In genomic region chr6:44022671-44023352, GRCh38 we compare ENCODE assay signal across 23 cellular contexts.
DNase-seq lines count a peak whose midpoint lies in the region; ATAC-seq, FAIRE-seq and TF ChIP-seq lines count a peak whose summit lies in the region.
"Had no signal": no experiment of that assay in that cellular context is flagged by ENCODE, and none has a peak within 500 bp of the region (broad histone marks: within the 10 kb centered on the region; RNA-seq: fewer than 3 reads in every experiment).

No MANE protein-coding gene starts in this region.

- no peak for DNase-seq in A549 (ENCODE audit: low read depth in 1 of 2, low spot score in 1 of 2)
- DNase-seq in CD14-positive monocyte (ENCODE audit: low spot score) = no peak
- DNase-seq in endodermal cell = peak; percentile 37
- peak; percentile 19 for DNase-seq in omental fat pad (ENCODE audit: low spot score)
- no peak for DNase-seq in NK-92 treated with Interleukin-12 subunit alpha and Interleukin-12 subunit beta, amount 100 ng/mL, for 24 hours (lab: John Stamatoyannopoulos, UW)
- DNase-seq in activated gamma-delta T cell (lab: John Stamatoyannopoulos, UW) = no peak
- no peak for DNase-seq in activated CD4-positive, alpha-beta memory T cell treated with anti-CD3 and anti-CD28 coated beads, Interleukin-2, amount 10 ng/mL, durations not matched to agents 7 days and 5 days
- DNase-seq: activated CD4-positive, alpha-beta T cell treated with anti-CD3 and anti-CD28 coated beads, Interleukin-2, amount 10 ng/mL, durations not matched to agents 7 days and 5 days; adrenal gland; CD4-positive, alpha-beta T cell; colonic mucosa; H7; Karpas-422; kidney glomerular epithelial cell; NCI-H1694 treated with DMSO at 0.1 percent for 48 hours; NCI-H69; occipital lobe; small intestine; T-helper 2 cell; testis had no signal

- H3K27ac ChIP-seq in A549 = peak overlapping the region; percentile 13 to 81; a peak in 5 of 6 replicates
- no peak overlapping the region for H3K27ac ChIP-seq in endodermal cell (ENCODE audit: low read depth, low read length)
- H3K27ac ChIP-seq: adrenal gland, colonic mucosa, SK-N-MC, testis, VCaP had no signal

- H3K4me3 ChIP-seq in A549 (no peak overlapping the region), endodermal cell (ENCODE audit: low read length) (no peak overlapping the region)
- H3K4me3 ChIP-seq: adrenal gland, colonic mucosa, SK-N-MC, testis had no signal

- no peak for TF ChIP-seq EP300 in A549 (IDR thresholded peaks at IDR 0.05)

- no peaks in the 10 kb centered on the region for H3K36me3 ChIP-seq in endodermal cell (ENCODE audit: control insufficient read depth, insufficient read depth, low read length)
- H3K36me3 ChIP-seq: adrenal gland, colonic mucosa had no signal

- no peak overlapping the region for H3K9ac ChIP-seq in endodermal cell (ENCODE audit: extremely low read depth, low read length, poor library complexity, severe bottlenecking)

- WGBS in A549 (ENCODE audit: missing lambda C conversion rate) = 83% methylated on average over 14 of the region's 14 CpGs
- 92% methylated on average over 4 to 14 of the region's 14 CpGs for WGBS in endodermal cell (ENCODE audit: insufficient coverage in 1 of 2, insufficient read length in 1 of 2), 2 experiments

- H3K27ac Mint-ChIP-seq in CD14-positive monocyte (peak overlapping the region in 4 of 7 donors; percentile 18 to 91 (median 56)), endodermal cell (peak overlapping the region; percentile 8)
- H3K27ac Mint-ChIP-seq in activated CD4-positive, alpha-beta memory T cell treated with anti-CD3 and anti-CD28 coated beads, Interleukin-2, amount 10 ng/mL, durations not matched to agents 7 days and 5 days = no peak overlapping the region
- H3K27ac Mint-ChIP-seq: activated CD4-positive, alpha-beta T cell treated with anti-CD3 and anti-CD28 coated beads, Interleukin-2, amount 10 ng/mL, durations not matched to agents 7 days and 5 days; activated T-helper 17 cell treated with anti-CD3 and anti-CD28 coated beads, Interleukin-2, amount 50 U/mL, for 72 hours; CD4-positive, alpha-beta T cell had no signal

- H3K4me1 Mint-ChIP-seq in CD14-positive monocyte (peaks cover 16% of the 10 kb centered on the region), endodermal cell (peaks cover 17% of the 10 kb centered on the region)
- no peaks in the 10 kb centered on the region for H3K4me1 Mint-ChIP-seq in activated CD4-positive, alpha-beta memory T cell treated with anti-CD3 and anti-CD28 coated beads, Interleukin-2, amount 10 ng/mL, durations not matched to agents 7 days and 5 days
- H3K4me1 Mint-ChIP-seq: activated CD4-positive, alpha-beta T cell treated with anti-CD3 and anti-CD28 coated beads, Interleukin-2, amount 10 ng/mL, durations not matched to agents 7 days and 5 days; activated T-helper 17 cell treated with anti-CD3 and anti-CD28 coated beads, Interleukin-2, amount 50 U/mL, for 72 hours had no signal

- intact Hi-C loops in CD14-positive monocyte (cut with micrococcal nuclease) = no loop called here

- H3K9me3 ChIP-seq in A549 (no peaks in the 10 kb centered on the region), endodermal cell (ENCODE audit: control insufficient read depth, low read length) (peaks cover 11% of the 10 kb centered on the region)
- H3K9me3 ChIP-seq: adrenal gland, colonic mucosa, testis had no signal

- H3K36me3 Mint-ChIP-seq in CD14-positive monocyte (peaks cover 0 to 6% of the 10 kb centered on the region in 2 donors), endodermal cell (ENCODE audit: low read depth) (no peaks in the 10 kb centered on the region)
- no peaks in the 10 kb centered on the region for H3K36me3 Mint-ChIP-seq in activated CD4-positive, alpha-beta memory T cell treated with anti-CD3 and anti-CD28 coated beads, Interleukin-2, amount 10 ng/mL, durations not matched to agents 7 days and 5 days (ENCODE audit: low read depth)

- TF ChIP-seq CTCF in A549 (IDR thresholded peaks at IDR 0.05) (no peak), CD14-positive monocyte (IDR thresholded peaks at IDR 0.05) (no peak), endodermal cell (conservative IDR thresholded peaks at IDR 0.05) (no peak), omental fat pad (IDR thresholded peaks at IDR 0.05) (no peak)

- ATAC-seq in A549 = no peak
- ATAC-seq in omental fat pad (ENCODE audit: low FRiP score) = no peak
- ATAC-seq: activated T-helper 17 cell treated with anti-CD3 and anti-CD28 coated beads, Interleukin-2, amount 50 U/mL, for 72 hours had no signal

- TF ChIP-seq POLR2A in A549 (IDR thresholded peaks at IDR 0.05; ENCODE audit: low read length) = no peak

- H3K4me2 ChIP-seq in A549 = no peak overlapping the region

- CTCF ChIA-PET in A549 (lab: Yijun Ruan, JAX) = interaction anchor here (2.0 to 3.2 kb wide), 2 partner anchors 17 to 51 kb away, joined by 4 to 10 read pairs; no protein-coding TSS in a partner anchor
- CTCF ChIA-PET in activated CD4-positive, alpha-beta memory T cell treated with anti-CD3 and anti-CD28 coated beads, Interleukin-2, amount 10 ng/mL, durations not matched to agents 7 days and 5 days (lab: Charles Lee) = no interaction called here

- peaks cover 11 to 14% (median 12%) of the 10 kb centered on the region in 3 donors for H3K27me3 Mint-ChIP-seq in CD14-positive monocyte (ENCODE audit: low read depth in 3 of 3)
- H3K27me3 Mint-ChIP-seq in endodermal cell (ENCODE audit: insufficient read depth) = peaks cover 3% of the 10 kb centered on the region
- H3K27me3 Mint-ChIP-seq in activated CD4-positive, alpha-beta memory T cell treated with anti-CD3 and anti-CD28 coated beads, Interleukin-2, amount 10 ng/mL, durations not matched to agents 7 days and 5 days = peaks cover 13% of the 10 kb centered on the region

- no peaks in the 10 kb centered on the region for H3K27me3 ChIP-seq in endodermal cell (ENCODE audit: control insufficient read depth, insufficient read depth, low read length, poor library complexity, severe bottlenecking)
- H3K27me3 ChIP-seq: adrenal gland, colonic mucosa, testis had no signal

- H3K9me3 Mint-ChIP-seq in CD14-positive monocyte = peaks cover 0 to 6% (median 3%) of the 10 kb centered on the region in 7 donors
- peaks cover 3% of the 10 kb centered on the region for H3K9me3 Mint-ChIP-seq in endodermal cell
- H3K9me3 Mint-ChIP-seq in activated CD4-positive, alpha-beta memory T cell treated with anti-CD3 and anti-CD28 coated beads, Interleukin-2, amount 10 ng/mL, durations not matched to agents 7 days and 5 days = no peaks in the 10 kb centered on the region
- H3K9me3 Mint-ChIP-seq: activated CD4-positive, alpha-beta T cell treated with anti-CD3 and anti-CD28 coated beads, Interleukin-2, amount 10 ng/mL, durations not matched to agents 7 days and 5 days; activated T-helper 17 cell treated with anti-CD3 and anti-CD28 coated beads, Interleukin-2, amount 50 U/mL, for 72 hours; CD4-positive, alpha-beta T cell had no signal

- TF ChIP-seq RAD21 in A549 (conservative IDR thresholded peaks at IDR 0.05 in 1 of 2, IDR thresholded peaks at IDR 0.05 in 1 of 2) = no peak

- H3K4me3 Mint-ChIP-seq in CD14-positive monocyte (peak overlapping the region in 1 of 2 donors; percentile 19), endodermal cell (no peak overlapping the region)
- H3K4me3 Mint-ChIP-seq in activated CD4-positive, alpha-beta memory T cell treated with anti-CD3 and anti-CD28 coated beads, Interleukin-2, amount 10 ng/mL, durations not matched to agents 7 days and 5 days = no peak overlapping the region
- H3K4me3 Mint-ChIP-seq: activated CD4-positive, alpha-beta T cell treated with anti-CD3 and anti-CD28 coated beads, Interleukin-2, amount 10 ng/mL, durations not matched to agents 7 days and 5 days; activated T-helper 17 cell treated with anti-CD3 and anti-CD28 coated beads, Interleukin-2, amount 50 U/mL, for 72 hours; CD4-positive, alpha-beta T cell had no signal

- no peak for FAIRE-seq in A549 (lab: Jason Lieb, UNC)
- FAIRE-seq: small intestine had no signal

- POLR2A ChIA-PET in A549 (lab: Yijun Ruan, JAX) = no interaction called here
- POLR2A ChIA-PET in activated CD4-positive, alpha-beta memory T cell treated with anti-CD3 and anti-CD28 coated beads, Interleukin-2, amount 10 ng/mL, durations not matched to agents 7 days and 5 days (lab: Charles Lee) = no interaction called here

- H3K4me1 ChIP-seq in A549 = peaks cover 24% of the 10 kb centered on the region
- peaks cover 9% of the 10 kb centered on the region for H3K4me1 ChIP-seq in endodermal cell (ENCODE audit: control insufficient read depth, insufficient read depth, low read length)
- H3K4me1 ChIP-seq: colonic mucosa, testis had no signal

TF ChIP-seq in A549, 52 proteins besides CTCF, POLR2A, EP300 and RAD21:
- no peak for TF ChIP-seq KDM1A (IDR thresholded peaks at IDR 0.05; ENCODE audit: low read depth)
- TF ChIP-seq USF2 (IDR thresholded peaks at IDR 0.05) = no peak
- TF ChIP-seq RNF2 (IDR thresholded peaks at IDR 0.05; ENCODE audit: borderline replicate concordance, low read depth) = no peak
- no peak for TF ChIP-seq TFCP2L1 (CRISPR knock-in tag; IDR thresholded peaks at IDR 0.05)
- no peak for TF ChIP-seq MAX (IDR thresholded peaks at IDR 0.05)
- no peak for TF ChIP-seq SMC3 (IDR thresholded peaks at IDR 0.05)
- TF ChIP-seq ESRRA (IDR thresholded peaks at IDR 0.05; ENCODE audit: borderline replicate concordance, low read length) = no peak
- TF ChIP-seq JUN (IDR thresholded peaks at IDR 0.05) = no peak
- TF ChIP-seq HEYL (CRISPR knock-in tag; IDR thresholded peaks at IDR 0.05) = no peak
- no peak for TF ChIP-seq E2F6 (IDR thresholded peaks at IDR 0.05; ENCODE audit: borderline replicate concordance, low read depth)
- TF ChIP-seq CBX2 (IDR thresholded peaks at IDR 0.05; ENCODE audit: borderline replicate concordance, low read depth) = no peak
- no peak for TF ChIP-seq GATA3 (IDR thresholded peaks at IDR 0.05; ENCODE audit: borderline replicate concordance)

Comparison
In these comparisons a context has a peak if more than half of its experiments do, and no peak if none do; other contexts are left out.
1. DNase-seq: peak in endodermal cell (single experiment) and omental fat pad (single experiment); none in A549 (0 of 2), CD14-positive monocyte (single experiment), NK-92 treated with Interleukin-12 subunit alpha and Interleukin-12 subunit beta, amount 100 ng/mL, for 24 hours (single experiment), activated gamma-delta T cell (single experiment) and activated CD4-positive, alpha-beta memory T cell treated with anti-CD3 and anti-CD28 coated beads, Interleukin-2, amount 10 ng/mL, durations not matched to agents 7 days and 5 days (single experiment).